Comparison of ENCODE assay signal across 1 cellular context in the genomic region with DNA sequence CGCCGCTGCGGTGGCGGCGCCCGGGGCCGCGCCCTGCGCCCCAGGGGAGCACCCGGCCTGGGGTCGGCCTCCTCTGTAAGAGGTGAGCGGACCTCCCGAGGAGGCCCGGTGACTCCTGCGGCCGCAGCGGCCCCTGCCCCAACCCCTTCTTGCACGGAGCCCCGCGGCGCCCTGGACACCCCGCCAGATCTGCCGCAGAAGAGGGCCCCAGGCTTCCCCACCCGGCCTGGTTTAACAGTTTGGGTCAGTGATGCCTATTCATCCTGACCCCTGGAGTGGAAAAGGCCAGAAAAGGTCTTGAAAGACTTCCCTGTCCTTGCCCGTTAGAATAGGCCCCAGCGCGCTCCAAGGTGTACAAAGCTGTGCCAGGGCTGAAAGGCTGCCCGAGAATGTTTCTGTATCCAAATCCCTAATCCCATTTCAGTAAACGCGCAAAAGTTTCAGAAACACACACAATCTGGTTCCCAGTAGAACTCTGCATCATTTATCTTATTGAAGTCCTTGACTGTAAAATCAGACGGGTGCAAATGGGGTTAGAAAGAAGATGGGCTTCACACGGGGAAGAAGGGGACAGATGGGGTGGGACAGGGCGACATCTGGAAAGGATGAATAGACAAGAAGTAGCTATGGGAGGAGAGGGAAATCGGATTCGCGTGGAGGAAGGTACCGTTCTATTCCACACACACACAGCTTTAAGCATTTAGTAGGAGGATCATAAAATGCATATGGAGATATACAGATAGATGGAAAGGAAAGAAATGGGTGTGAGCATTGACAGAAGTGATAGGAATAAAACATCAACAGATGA.
A peak's percentile ranks its signal among the peaks of the same experiment; 100 is the strongest.
TF ChIP-seq lines count a peak whose summit lies in the region.

No MANE protein-coding gene starts in this region.

TF ChIP-seq in K562, 482 proteins besides CTCF, POLR2A, EP300 and RAD21 (continued from another document and continues in another):
- TF ChIP-seq, protein P1, sequence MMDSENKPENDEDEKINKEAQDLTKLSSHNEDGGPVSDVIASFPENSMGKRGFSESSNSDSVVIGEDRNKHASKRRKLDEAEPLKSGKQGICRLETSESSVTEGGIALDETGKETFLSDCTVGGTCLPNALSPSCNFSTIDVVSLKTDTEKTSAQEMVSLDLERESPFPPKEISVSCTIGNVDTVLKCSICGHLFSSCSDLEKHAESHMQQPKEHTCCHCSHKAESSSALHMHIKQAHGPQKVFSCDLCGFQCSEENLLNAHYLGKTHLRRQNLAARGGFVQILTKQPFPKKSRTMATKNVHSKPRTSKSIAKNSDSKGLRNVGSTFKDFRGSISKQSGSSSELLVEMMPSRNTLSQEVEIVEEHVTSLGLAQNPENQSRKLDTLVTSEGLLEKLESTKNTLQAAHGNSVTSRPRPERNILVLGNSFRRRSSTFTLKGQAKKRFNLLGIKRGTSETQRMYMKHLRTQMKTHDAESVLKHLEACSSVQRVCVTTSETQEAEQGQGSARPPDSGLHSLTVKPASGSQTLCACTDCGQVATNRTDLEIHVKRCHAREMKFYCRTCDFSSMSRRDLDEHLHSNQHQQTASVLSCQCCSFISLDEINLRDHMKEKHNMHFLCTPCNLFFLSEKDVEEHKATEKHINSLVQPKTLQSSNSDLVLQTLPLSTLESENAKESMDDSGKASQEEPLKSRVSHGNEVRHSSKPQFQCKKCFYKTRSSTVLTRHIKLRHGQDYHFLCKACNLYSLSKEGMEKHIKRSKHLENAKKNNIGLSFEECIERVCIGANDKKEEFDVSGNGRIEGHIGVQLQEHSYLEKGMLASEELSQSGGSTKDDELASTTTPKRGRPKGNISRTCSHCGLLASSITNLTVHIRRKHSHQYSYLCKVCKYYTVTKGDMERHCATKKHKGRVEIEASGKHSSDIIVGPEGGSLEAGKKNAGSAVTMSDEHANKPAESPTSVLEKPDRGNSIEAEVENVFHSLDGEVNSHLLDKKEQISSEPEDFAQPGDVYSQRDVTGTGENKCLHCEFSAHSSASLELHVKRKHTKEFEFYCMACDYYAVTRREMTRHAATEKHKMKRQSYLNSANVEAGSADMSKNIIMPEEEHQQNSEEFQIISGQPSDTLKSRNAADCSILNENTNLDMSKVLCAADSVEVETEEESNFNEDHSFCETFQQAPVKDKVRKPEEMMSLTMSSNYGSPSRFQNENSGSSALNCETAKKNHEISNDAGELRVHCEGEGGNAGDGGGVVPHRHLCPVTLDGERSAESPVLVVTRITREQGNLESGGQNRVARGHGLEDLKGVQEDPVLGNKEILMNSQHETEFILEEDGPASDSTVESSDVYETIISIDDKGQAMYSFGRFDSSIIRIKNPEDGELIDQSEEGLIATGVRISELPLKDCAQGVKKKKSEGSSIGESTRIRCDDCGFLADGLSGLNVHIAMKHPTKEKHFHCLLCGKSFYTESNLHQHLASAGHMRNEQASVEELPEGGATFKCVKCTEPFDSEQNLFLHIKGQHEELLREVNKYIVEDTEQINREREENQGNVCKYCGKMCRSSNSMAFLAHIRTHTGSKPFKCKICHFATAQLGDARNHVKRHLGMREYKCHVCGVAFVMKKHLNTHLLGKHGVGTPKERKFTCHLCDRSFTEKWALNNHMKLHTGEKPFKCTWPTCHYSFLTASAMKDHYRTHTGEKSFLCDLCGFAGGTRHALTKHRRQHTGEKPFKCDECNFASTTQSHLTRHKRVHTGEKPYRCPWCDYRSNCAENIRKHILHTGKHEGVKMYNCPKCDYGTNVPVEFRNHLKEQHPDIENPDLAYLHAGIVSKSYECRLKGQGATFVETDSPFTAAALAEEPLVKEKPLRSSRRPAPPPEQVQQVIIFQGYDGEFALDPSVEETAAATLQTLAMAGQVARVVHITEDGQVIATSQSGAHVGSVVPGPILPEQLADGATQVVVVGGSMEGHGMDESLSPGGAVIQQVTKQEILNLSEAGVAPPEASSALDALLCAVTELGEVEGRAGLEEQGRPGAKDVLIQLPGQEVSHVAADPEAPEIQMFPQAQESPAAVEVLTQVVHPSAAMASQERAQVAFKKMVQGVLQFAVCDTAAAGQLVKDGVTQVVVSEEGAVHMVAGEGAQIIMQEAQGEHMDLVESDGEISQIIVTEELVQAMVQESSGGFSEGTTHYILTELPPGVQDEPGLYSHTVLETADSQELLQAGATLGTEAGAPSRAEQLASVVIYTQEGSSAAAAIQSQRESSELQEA (IDR thresholded peaks at IDR 0.05; ENCODE audit: low read depth), result no peak
- TF ChIP-seq POLR2H (tag; IDR thresholded peaks at IDR 0.05; ENCODE audit: low read depth), result no peak
- TF ChIP-seq, protein P2, sequence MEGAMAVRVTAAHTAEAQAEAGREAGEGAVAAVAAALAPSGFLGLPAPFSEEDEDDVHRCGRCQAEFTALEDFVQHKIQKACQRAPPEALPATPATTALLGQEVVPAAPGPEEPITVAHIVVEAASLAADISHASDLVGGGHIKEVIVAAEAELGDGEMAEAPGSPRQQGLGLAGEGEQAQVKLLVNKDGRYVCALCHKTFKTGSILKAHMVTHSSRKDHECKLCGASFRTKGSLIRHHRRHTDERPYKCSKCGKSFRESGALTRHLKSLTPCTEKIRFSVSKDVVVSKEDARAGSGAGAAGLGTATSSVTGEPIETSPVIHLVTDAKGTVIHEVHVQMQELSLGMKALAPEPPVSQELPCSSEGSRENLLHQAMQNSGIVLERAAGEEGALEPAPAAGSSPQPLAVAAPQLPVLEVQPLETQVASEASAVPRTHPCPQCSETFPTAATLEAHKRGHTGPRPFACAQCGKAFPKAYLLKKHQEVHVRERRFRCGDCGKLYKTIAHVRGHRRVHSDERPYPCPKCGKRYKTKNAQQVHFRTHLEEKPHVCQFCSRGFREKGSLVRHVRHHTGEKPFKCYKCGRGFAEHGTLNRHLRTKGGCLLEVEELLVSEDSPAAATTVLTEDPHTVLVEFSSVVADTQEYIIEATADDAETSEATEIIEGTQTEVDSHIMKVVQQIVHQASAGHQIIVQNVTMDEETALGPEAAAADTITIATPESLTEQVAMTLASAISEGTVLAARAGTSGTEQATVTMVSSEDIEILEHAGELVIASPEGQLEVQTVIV (CRISPR knock-in tag; IDR thresholded peaks at IDR 0.05; ENCODE audit: borderline replicate concordance), result no peak
- TF ChIP-seq MCM2 (IDR thresholded peaks at IDR 0.05; ENCODE audit: low read depth), result no peak
- TF ChIP-seq NCOA2 (IDR thresholded peaks at IDR 0.05; ENCODE audit: partially characterized antibody in 2 of 2), result no peak
- TF ChIP-seq IFI16 (CRISPR knock-in tag; IDR thresholded peaks at IDR 0.05), result no peak
- no peak for TF ChIP-seq CREB1 (IDR thresholded peaks at IDR 0.05)
- no peak for TF ChIP-seq CREB1 (CRISPR knock-in tag; IDR thresholded peaks at IDR 0.05)
- no peak for TF ChIP-seq ZNF778 (CRISPR knock-in tag; IDR thresholded peaks at IDR 0.05)
- TF ChIP-seq NR2C1 (IDR thresholded peaks at IDR 0.05), result 0 out of 2 replicates have a peak, but pooled peaks have one; percentile 13
- TF ChIP-seq NR2C1 (tag; IDR thresholded peaks at IDR 0.05), result no peak
- no peak for TF ChIP-seq MTA3 (IDR thresholded peaks at IDR 0.05; ENCODE audit: borderline replicate concordance)
- no peak for TF ChIP-seq SMARCB1 (IDR thresholded peaks at IDR 0.05; ENCODE audit: insufficient read length, low read depth)
- no peak for TF ChIP-seq BRCA1 (IDR thresholded peaks at IDR 0.05)
- no peak for TF ChIP-seq BRCA1 (CRISPR knock-in tag; IDR thresholded peaks at IDR 0.05)
- no peak for TF ChIP-seq RBM15 (IDR thresholded peaks at IDR 0.05; ENCODE audit: insufficient read depth, low read length)
- TF ChIP-seq, protein P3, sequence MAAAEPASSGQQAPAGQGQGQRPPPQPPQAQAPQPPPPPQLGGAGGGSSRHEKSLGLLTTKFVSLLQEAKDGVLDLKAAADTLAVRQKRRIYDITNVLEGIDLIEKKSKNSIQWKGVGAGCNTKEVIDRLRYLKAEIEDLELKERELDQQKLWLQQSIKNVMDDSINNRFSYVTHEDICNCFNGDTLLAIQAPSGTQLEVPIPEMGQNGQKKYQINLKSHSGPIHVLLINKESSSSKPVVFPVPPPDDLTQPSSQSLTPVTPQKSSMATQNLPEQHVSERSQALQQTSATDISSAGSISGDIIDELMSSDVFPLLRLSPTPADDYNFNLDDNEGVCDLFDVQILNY (CRISPR knock-in tag; IDR thresholded peaks at IDR 0.05), result no peak
- TF ChIP-seq ZBTB8A (IDR thresholded peaks at IDR 0.05; ENCODE audit: partially characterized antibody), result no peak
- TF ChIP-seq ATF1 (CRISPR knock-in tag; IDR thresholded peaks at IDR 0.05), result no peak
- TF ChIP-seq ATF1 (tag; IDR thresholded peaks at IDR 0.05), result no peak
- no peak for TF ChIP-seq ZFP36 (IDR thresholded peaks at IDR 0.05; ENCODE audit: low read depth, low read length, partially characterized antibody)
- TF ChIP-seq RBM22 (IDR thresholded peaks at IDR 0.05; ENCODE audit: low read depth, low read length, poor library complexity, severe bottlenecking), result no peak
- no peak for TF ChIP-seq ZC3H4 (CRISPR knock-in tag; IDR thresholded peaks at IDR 0.05; ENCODE audit: borderline replicate concordance)
- 0 out of 2 replicates have a peak, but pooled peaks have one; percentile 26 for TF ChIP-seq DPF2 (IDR thresholded peaks at IDR 0.05)
- TF ChIP-seq SMAD1 (IDR thresholded peaks at IDR 0.05; ENCODE audit: low read depth, low read length, partially characterized antibody), result no peak
- TF ChIP-seq, protein P4, sequence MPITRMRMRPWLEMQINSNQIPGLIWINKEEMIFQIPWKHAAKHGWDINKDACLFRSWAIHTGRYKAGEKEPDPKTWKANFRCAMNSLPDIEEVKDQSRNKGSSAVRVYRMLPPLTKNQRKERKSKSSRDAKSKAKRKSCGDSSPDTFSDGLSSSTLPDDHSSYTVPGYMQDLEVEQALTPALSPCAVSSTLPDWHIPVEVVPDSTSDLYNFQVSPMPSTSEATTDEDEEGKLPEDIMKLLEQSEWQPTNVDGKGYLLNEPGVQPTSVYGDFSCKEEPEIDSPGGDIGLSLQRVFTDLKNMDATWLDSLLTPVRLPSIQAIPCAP (CRISPR knock-in tag; IDR thresholded peaks at IDR 0.05; ENCODE audit: borderline replicate concordance), result no peak
- TF ChIP-seq ZC3H8 (IDR thresholded peaks at IDR 0.05), result no peak
- no peak for TF ChIP-seq ZNF239 (CRISPR knock-in tag; IDR thresholded peaks at IDR 0.05)
- no peak for TF ChIP-seq CTBP1 (IDR thresholded peaks at IDR 0.05; ENCODE audit: borderline replicate concordance)
- no peak for TF ChIP-seq ZNF699 (CRISPR knock-in tag; IDR thresholded peaks at IDR 0.05; ENCODE audit: insufficient replicate concordance)
- TF ChIP-seq ZNF23 (CRISPR knock-in tag; IDR thresholded peaks at IDR 0.05), result no peak
- no peak for TF ChIP-seq ZNF75A (CRISPR knock-in tag; IDR thresholded peaks at IDR 0.05)
- TF ChIP-seq HMGN3 (IDR thresholded peaks at IDR 0.05; ENCODE audit: borderline replicate concordance, extremely low read depth, insufficient read length, low read depth, low read length), result peak; percentile 0
- no peak for TF ChIP-seq PPARD (CRISPR knock-in tag; IDR thresholded peaks at IDR 0.05)
- no peak for TF ChIP-seq ZNF143 (CRISPR knock-in tag; IDR thresholded peaks at IDR 0.05)
- peak; percentile 27; the same call in 1 of the 2 replicates for TF ChIP-seq ARID1B (IDR thresholded peaks at IDR 0.05)
- TF ChIP-seq TEAD2 (tag; IDR thresholded peaks at IDR 0.05), result no peak
- TF ChIP-seq, protein P5, sequence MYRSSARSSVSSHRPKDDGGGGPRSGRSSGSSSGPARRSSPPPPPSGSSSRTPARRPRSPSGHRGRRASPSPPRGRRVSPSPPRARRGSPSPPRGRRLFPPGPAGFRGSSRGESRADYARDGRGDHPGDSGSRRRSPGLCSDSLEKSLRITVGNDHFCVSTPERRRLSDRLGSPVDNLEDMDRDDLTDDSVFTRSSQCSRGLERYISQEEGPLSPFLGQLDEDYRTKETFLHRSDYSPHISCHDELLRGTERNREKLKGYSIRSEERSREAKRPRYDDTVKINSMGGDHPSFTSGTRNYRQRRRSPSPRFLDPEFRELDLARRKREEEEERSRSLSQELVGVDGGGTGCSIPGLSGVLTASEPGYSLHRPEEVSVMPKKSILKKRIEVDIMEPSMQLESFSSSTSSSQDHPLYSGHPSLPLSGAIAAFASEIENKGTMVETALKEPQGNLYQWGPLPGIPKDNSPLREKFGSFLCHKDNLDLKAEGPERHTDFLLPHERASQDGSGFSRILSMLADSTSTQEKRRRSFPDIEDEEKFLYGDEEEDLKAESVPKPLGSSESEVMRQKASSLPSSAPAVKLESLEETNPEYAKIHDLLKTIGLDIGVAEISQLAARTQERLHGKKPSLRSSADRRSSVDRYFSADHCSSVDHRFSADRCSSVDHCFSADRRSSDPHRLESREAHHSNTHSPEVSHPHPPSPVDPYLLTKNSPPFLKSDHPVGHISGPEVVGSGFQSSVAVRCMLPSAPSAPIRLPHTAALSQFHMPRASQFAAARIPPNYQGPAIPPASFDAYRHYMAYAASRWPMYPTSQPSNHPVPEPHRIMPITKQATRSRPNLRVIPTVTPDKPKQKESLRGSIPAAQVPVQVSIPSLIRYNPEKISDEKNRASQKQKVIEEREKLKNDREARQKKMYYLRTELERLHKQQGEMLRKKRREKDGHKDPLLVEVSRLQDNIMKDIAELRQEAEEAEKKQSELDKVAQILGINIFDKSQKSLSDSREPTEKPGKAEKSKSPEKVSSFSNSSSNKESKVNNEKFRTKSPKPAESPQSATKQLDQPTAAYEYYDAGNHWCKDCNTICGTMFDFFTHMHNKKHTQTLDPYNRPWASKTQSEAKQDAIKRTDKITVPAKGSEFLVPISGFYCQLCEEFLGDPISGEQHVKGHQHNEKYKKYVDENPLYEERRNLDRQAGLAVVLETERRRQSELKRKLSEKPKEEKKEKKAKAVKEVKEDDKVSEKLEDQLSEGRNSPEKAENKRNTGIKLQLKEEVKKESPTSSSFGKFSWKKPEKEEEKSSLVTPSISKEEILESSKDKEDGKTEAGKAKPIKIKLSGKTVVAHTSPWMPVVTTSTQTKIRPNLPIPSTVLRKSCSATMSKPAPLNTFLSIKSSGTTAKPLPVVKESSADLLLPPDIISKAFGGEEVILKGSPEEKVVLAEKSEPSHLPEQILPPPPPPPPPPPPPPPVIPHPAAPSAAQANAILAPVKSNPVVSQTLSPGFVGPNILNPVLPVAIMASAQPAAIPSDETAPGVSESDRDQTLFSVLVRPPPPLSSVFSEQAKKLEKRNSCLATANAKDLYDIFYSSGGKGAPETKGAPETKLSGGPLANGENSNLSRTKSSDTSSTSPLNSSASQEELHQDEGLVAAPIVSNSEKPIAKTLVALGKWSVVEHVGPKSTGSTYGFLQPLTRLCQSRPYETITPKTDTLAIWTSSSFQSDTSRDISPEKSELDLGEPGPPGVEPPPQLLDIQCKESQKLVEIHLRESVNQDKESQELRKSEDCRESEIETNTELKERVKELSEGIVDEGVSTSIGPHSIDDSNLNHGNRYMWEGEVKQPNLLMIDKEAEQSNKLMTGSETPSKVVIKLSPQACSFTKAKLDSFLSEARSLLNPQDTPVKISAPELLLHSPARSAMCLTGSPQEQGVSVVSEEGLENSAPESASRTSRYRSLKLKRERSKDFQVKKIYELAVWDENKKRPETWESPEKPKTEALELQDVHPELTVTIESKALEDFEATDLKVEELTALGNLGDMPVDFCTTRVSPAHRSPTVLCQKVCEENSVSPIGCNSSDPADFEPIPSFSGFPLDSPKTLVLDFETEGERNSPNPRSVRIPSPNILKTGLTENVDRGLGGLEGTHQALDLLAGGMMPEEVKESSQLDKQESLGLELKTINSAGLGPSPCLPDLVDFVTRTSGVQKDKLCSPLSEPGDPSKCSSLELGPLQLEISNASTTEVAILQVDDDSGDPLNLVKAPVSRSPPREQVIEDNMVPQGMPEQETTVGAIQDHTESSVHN (IDR thresholded peaks at IDR 0.05; ENCODE audit: borderline replicate concordance in 1 of 2, low read depth in 1 of 2), result no peak
- no peak for TF ChIP-seq HIVEP1 (CRISPR knock-in tag; IDR thresholded peaks at IDR 0.05)
